17 cellular contexts compared by ENCODE assay signal in genomic region chr4:127143460-127144190, GRCh38.
A peak's percentile ranks its signal among the peaks of the same experiment; 100 is the strongest.
DNase-seq lines count a peak whose midpoint lies in the region; ATAC-seq and TF ChIP-seq lines count a peak whose summit lies in the region.
"Had no signal": no experiment of that assay in that cellular context is flagged by ENCODE, and none has a peak within 500 bp of the region (broad histone marks: within the 10 kb centered on the region; RNA-seq: fewer than 3 reads in every experiment).

No MANE protein-coding gene starts in this region.

- no peak overlapping the region; the same call in 1 of the 2 replicates for H3K4me3 Mint-ChIP-seq in HFFc6
- H3K4me3 Mint-ChIP-seq: activated CD4-positive, alpha-beta memory T cell treated with anti-CD3 and anti-CD28 coated beads for 36 hours; CD4-positive, alpha-beta memory T cell; stimulated activated naive B cell treated with anti-CD40 and anti-IgM and Interleukin-4, amounts not matched to agents 10 μg/mL and 1 μg/mL and 100 μg/mL, for 72 hours had no signal

- H3K27me3 Mint-ChIP-seq in HFFc6 (ENCODE audit: insufficient read depth) = no peaks in the 10 kb centered on the region
- H3K27me3 Mint-ChIP-seq: activated CD4-positive, alpha-beta memory T cell treated with anti-CD3 and anti-CD28 coated beads for 36 hours; CD4-positive, alpha-beta memory T cell; stimulated activated naive B cell treated with anti-CD40 and anti-IgM and Interleukin-4, amounts not matched to agents 10 μg/mL and 1 μg/mL and 100 μg/mL, for 72 hours had no signal

- DNase-seq in HFFc6 (peak; percentile 36), amniotic epithelial cell (ENCODE audit: low read depth) (peak; percentile 88), fibroblast of the conjunctiva (ENCODE audit: low read depth) (peak; percentile 36), upper lobe of right lung (no peak), cerebellar cortex (ENCODE audit: low spot score) (no peak)
- no peak for DNase-seq in stimulated activated CD4-positive, alpha-beta T cell treated with anti-CD3 and anti-CD28 coated beads, Interleukin-4, amount 100 ng/mL, for 1 hour
- DNase-seq: activated CD4-positive, alpha-beta memory T cell treated with anti-CD3 and anti-CD28 coated beads for 36 hours; CD4-positive, alpha-beta memory T cell; gastrocnemius medialis; mucosa of descending colon; MV-4-11; ovary; stimulated activated naive B cell treated with anti-CD40 and anti-IgM and Interleukin-4, amounts not matched to agents 10 μg/mL and 1 μg/mL and 100 μg/mL, for 72 hours; uterus had no signal

- no peaks in the 10 kb centered on the region for H3K27me3 ChIP-seq in upper lobe of right lung
- H3K27me3 ChIP-seq: gastrocnemius medialis, ovary, uterus had no signal

- peaks cover 43% of the 10 kb centered on the region for H3K4me1 Mint-ChIP-seq in HFFc6 (ENCODE audit: low read depth)
- H3K4me1 Mint-ChIP-seq: CD4-positive, alpha-beta memory T cell; stimulated activated naive B cell treated with anti-CD40 and anti-IgM and Interleukin-4, amounts not matched to agents 10 μg/mL and 1 μg/mL and 100 μg/mL, for 72 hours had no signal

- H3K36me3 Mint-ChIP-seq in HFFc6 (ENCODE audit: low read depth) = no peaks in the 10 kb centered on the region
- H3K36me3 Mint-ChIP-seq: activated CD4-positive, alpha-beta memory T cell treated with anti-CD3 and anti-CD28 coated beads for 36 hours; CD4-positive, alpha-beta memory T cell; stimulated activated naive B cell treated with anti-CD40 and anti-IgM and Interleukin-4, amounts not matched to agents 10 μg/mL and 1 μg/mL and 100 μg/mL, for 72 hours had no signal

- H3K9me3 ChIP-seq in upper lobe of right lung = no peaks in the 10 kb centered on the region
- H3K9me3 ChIP-seq: gastrocnemius medialis, ovary, uterus had no signal

- no peak overlapping the region for H3K4me3 ChIP-seq in upper lobe of right lung
- H3K4me3 ChIP-seq: gastrocnemius medialis, mucosa of descending colon, ovary, skin epidermis, uterus had no signal

- no peaks in the 10 kb centered on the region for H3K9me3 Mint-ChIP-seq in HFFc6

- intact Hi-C loops in upper lobe of right lung (cut with DNase I) = no loop called here

- no peak overlapping the region for H3K27ac ChIP-seq in upper lobe of right lung
- H3K27ac ChIP-seq: gastrocnemius medialis, ovary, uterus had no signal

- H3K27ac Mint-ChIP-seq in HFFc6 = peak overlapping the region; percentile 41; the same call in 1 of the 2 replicates
- H3K27ac Mint-ChIP-seq: activated CD4-positive, alpha-beta memory T cell treated with anti-CD3 and anti-CD28 coated beads for 36 hours; CD4-positive, alpha-beta memory T cell; stimulated activated naive B cell treated with anti-CD40 and anti-IgM and Interleukin-4, amounts not matched to agents 10 μg/mL and 1 μg/mL and 100 μg/mL, for 72 hours had no signal

- ATAC-seq in upper lobe of right lung = peak; percentile 45
- no peak for ATAC-seq in GM21360 (IDR thresholded peaks at IDR 0.05; ENCODE audit: unreplicated experiment)
- ATAC-seq: gastrocnemius medialis; HepG2; mucosa of descending colon; stimulated activated naive B cell treated with anti-CD40 and anti-IgM and Interleukin-4, amounts not matched to agents 10 μg/mL and 1 μg/mL and 100 μg/mL, for 72 hours had no signal

- no peaks in the 10 kb centered on the region for H3K36me3 ChIP-seq in upper lobe of right lung
- H3K36me3 ChIP-seq: gastrocnemius medialis, ovary, uterus had no signal

- no peak for TF ChIP-seq CTCF in HFFc6 (IDR thresholded peaks at IDR 0.05)
- TF ChIP-seq CTCF in upper lobe of right lung (IDR thresholded peaks at IDR 0.05) = no peak

- H3K4me1 ChIP-seq in upper lobe of right lung = no peaks in the 10 kb centered on the region
- H3K4me1 ChIP-seq: gastrocnemius medialis, uterus had no signal

Comparison
In these comparisons a context has a peak if more than half of its experiments do, and no peak if none do; other contexts are left out.
1. DNase-seq: peak in HFFc6 (single experiment), amniotic epithelial cell (single experiment) and fibroblast of the conjunctiva (single experiment); none in upper lobe of right lung (single experiment), stimulated activated CD4-positive, alpha-beta T cell treated with anti-CD3 and anti-CD28 coated beads, Interleukin-4, amount 100 ng/mL, for 1 hour (single experiment) and cerebellar cortex (single experiment).